ENCODE assay signal across 19 cellular contexts in genomic region chr6:5246870-5247161, GRCh38. TPM values are rescaled to one million over a fixed set of nuclear protein-coding genes. Genes with fewer than 3 reads are reported as not detected.
DNase-seq lines count a peak whose midpoint lies in the region; ATAC-seq and TF ChIP-seq lines count a peak whose summit lies in the region.
"Had no signal": no experiment of that assay in that cellular context is flagged by ENCODE, and none has a peak within 500 bp of the region (broad histone marks: within the 10 kb centered on the region; RNA-seq: fewer than 3 reads in every experiment).

No MANE protein-coding gene starts in this region.

- H3K9me3 ChIP-seq in T-helper 17 cell (ENCODE audit: control insufficient read depth, low read length, poor library complexity, severe bottlenecking) (no peaks in the 10 kb centered on the region), upper lobe of right lung (no peaks in the 10 kb centered on the region), body of pancreas (no peaks in the 10 kb centered on the region)

- TF ChIP-seq POLR2A in body of pancreas (IDR thresholded peaks at IDR 0.05): no peak

- H3K27me3 Mint-ChIP-seq in T-helper 17 cell: no peaks in the 10 kb centered on the region

- H3K27me3 ChIP-seq in upper lobe of right lung (no peaks in the 10 kb centered on the region), body of pancreas (no peaks in the 10 kb centered on the region)

- intact Hi-C loops in upper lobe of right lung (cut with DNase I) (no loop called here), body of pancreas (cut with DNase I) (no loop called here)

- H3K27ac Mint-ChIP-seq in T-helper 17 cell: peak overlapping the region; percentile 27
- H3K27ac Mint-ChIP-seq: CD8-positive, alpha-beta T cell had no signal

- no peaks in the 10 kb centered on the region for H3K4me1 ChIP-seq in upper lobe of right lung
- no peaks in the 10 kb centered on the region for H3K4me1 ChIP-seq in body of pancreas

- no peak for TF ChIP-seq CTCF in upper lobe of right lung (IDR thresholded peaks at IDR 0.05)
- no peak for TF ChIP-seq CTCF in body of pancreas (IDR thresholded peaks at IDR 0.05)

- H3K4me3 ChIP-seq in upper lobe of right lung: no peak overlapping the region
- no peak overlapping the region for H3K4me3 ChIP-seq in body of pancreas
- H3K4me3 ChIP-seq: GM23338 had no signal

- ATAC-seq in T-helper 17 cell: no peak
- ATAC-seq in esophagus mucosa: peak; percentile 12
- peak; percentile 26 for ATAC-seq in upper lobe of right lung
- no peak for ATAC-seq in body of pancreas
- ATAC-seq: CD8-positive, alpha-beta T cell; GM23338; SK-N-SH treated with all-trans-retinoic acid at 6 μM for 48 hours had no signal

- DNase-seq in H4 (ENCODE audit: low spot score): peak; percentile 5
- no peak for DNase-seq in T-helper 17 cell
- no peak for DNase-seq in upper lobe of right lung
- DNase-seq in NCI-H187 (lab: John Stamatoyannopoulos, UW): no peak
- no peak for DNase-seq in GDM1 (lab: John Stamatoyannopoulos, UW)
- no peak for DNase-seq in body of pancreas
- DNase-seq: AML-193; C1 segment of cervical spinal cord; CD8-positive, alpha-beta T cell; HCEC 1CT; KG1; NCI-H1092 treated with DMSO at 0.1 percent for 48 hours; NCI-H146; NCI-H345; NCI-H524 treated with DMSO at 0.1 percent for 48 hours; Right ventricle myocardium superior had no signal

- H3K27ac ChIP-seq in upper lobe of right lung (no peak overlapping the region), body of pancreas (no peak overlapping the region)

- 86 to 90% methylated on average over 6 of the region's 6 CpGs for WGBS in body of pancreas, 2 donors

- H3K36me3 ChIP-seq in upper lobe of right lung (no peaks in the 10 kb centered on the region), body of pancreas (replicated peaks in 1 of 2; ENCODE audit: insufficient read depth in 1 of 2, low read depth in 2 of 2) (no peaks in the 10 kb centered on the region)

- H3K4me3 Mint-ChIP-seq in T-helper 17 cell: no peak overlapping the region
- H3K4me3 Mint-ChIP-seq: CD8-positive, alpha-beta T cell; GM23338 had no signal

- peaks cover 13% of the 10 kb centered on the region for H3K4me1 Mint-ChIP-seq in T-helper 17 cell

- H3K36me3 Mint-ChIP-seq in T-helper 17 cell (ENCODE audit: low read depth): peaks cover 2% of the 10 kb centered on the region

RNA-seq across cellular contexts. Expression of gene LYRM4, which starts 13.9 kb away (rescaled TPM):
- 31.5 and 33.0 TPM in 2 replicates for total RNA-seq in H4 (2014; rRNA removed; shearing (Covaris generic))
- 10 to 100 TPM; 14.6 to 19.2 TPM for total RNA-seq in T-helper 17 cell
- 20.3 TPM for total RNA-seq in esophagus mucosa
- total RNA-seq in upper lobe of right lung: 20.4 TPM
- total RNA-seq in body of pancreas: 10 to 100 TPM; 15.3 to 18.5 TPM

RNA-seq across cellular contexts. Expression of gene FARS2, which starts 14.5 kb away (rescaled TPM):
- 17.6 and 19.2 TPM in 2 replicates for total RNA-seq in H4 (2014; rRNA removed; shearing (Covaris generic))
- total RNA-seq in T-helper 17 cell: 10 to 100 TPM; 20.7 to 26.4 TPM
- 15.4 TPM for total RNA-seq in esophagus mucosa
- 18.3 TPM for total RNA-seq in upper lobe of right lung
- 1 to 10 TPM; 6.5 to 9.6 TPM for total RNA-seq in body of pancreas

Comparison
In these comparisons a context has a peak if more than half of its experiments do, and no peak if none do; other contexts are left out.
1. ATAC-seq: peak in esophagus mucosa (single experiment) and upper lobe of right lung (single experiment); none in T-helper 17 cell (single experiment) and body of pancreas (single experiment).